ENCODE assay signal across 8 cellular contexts in genomic region chrX:70476934-70477733, GRCh38. TPM values are rescaled to one million over a fixed set of nuclear protein-coding genes. Genes with fewer than 3 reads are reported as not detected.
DNase-seq lines count a peak whose midpoint lies in the region; ATAC-seq lines count a peak whose summit lies in the region.

No MANE protein-coding gene starts in this region.

- ATAC-seq in HG03280 (IDR thresholded peaks at IDR 0.05; ENCODE audit: unreplicated experiment) (no peak), GM19452 (IDR thresholded peaks at IDR 0.05; ENCODE audit: unreplicated experiment) (no peak), GM18907 (IDR thresholded peaks at IDR 0.05; ENCODE audit: unreplicated experiment) (no peak)

- DNase-seq in NOMO-1 (lab: John Stamatoyannopoulos, UW; ENCODE audit: unreplicated experiment in 2 of 2) (peak; percentile 20 to 32), NOMO-1 treated with dmso at 0.1 percent for 144 hours (lab: John Stamatoyannopoulos, UW; ENCODE audit: unreplicated experiment) (no peak), amniotic epithelial cell (ENCODE audit: low read depth) (peak; percentile 77), iris pigment epithelial cell (ENCODE audit: low read depth) (peak; percentile 70)

- 14% methylated on average over 13 of the region's 13 CpGs for WGBS in urinary bladder

- peak overlapping the region; percentile 94 for H3K27ac ChIP-seq in urinary bladder (ENCODE audit: low read depth)

- H3K4me3 ChIP-seq in urinary bladder (ENCODE audit: low read depth, low read length) = no peak overlapping the region

- no peaks in the 10 kb centered on the region for H3K36me3 ChIP-seq in urinary bladder (ENCODE audit: insufficient read depth)

- H3K4me1 ChIP-seq in urinary bladder (ENCODE audit: insufficient read depth) = peaks cover 3% of the 10 kb centered on the region

RNA-seq across cellular contexts. Expression of gene DLG3, which starts 32.5 kb away (rescaled TPM):
- total RNA-seq in urinary bladder = 23.7 TPM
- polyA plus RNA-seq in urinary bladder = 14.0 TPM

RNA-seq across cellular contexts. Expression of gene GDPD2, which starts 54.0 kb away (rescaled TPM):
- total RNA-seq in urinary bladder = 0.21 TPM
- 0.15 TPM for polyA plus RNA-seq in urinary bladder
